32 cellular contexts compared by ENCODE assay signal in genomic region chr22:26122920-26123468, GRCh38. TPM values are rescaled to one million over a fixed set of nuclear protein-coding genes. Genes with fewer than 3 reads are reported as not detected.
DNase-seq lines count a peak whose midpoint lies in the region; ATAC-seq, FAIRE-seq and TF ChIP-seq lines count a peak whose summit lies in the region.
"Had no signal": no experiment of that assay in that cellular context is flagged by ENCODE, and none has a peak within 500 bp of the region (broad histone marks: within the 10 kb centered on the region; RNA-seq: fewer than 3 reads in every experiment).

No MANE protein-coding gene starts in this region.

- no peak for FAIRE-seq in kidney (lab: Jason Lieb, UNC)
- FAIRE-seq: endothelial cell of umbilical vein, TTC549 had no signal

- TF ChIP-seq CTCF in adrenal gland (IDR thresholded peaks at IDR 0.05) = no peak
- no peak for TF ChIP-seq CTCF in kidney (IDR thresholded peaks at IDR 0.05; ENCODE audit: borderline replicate concordance, extremely low read depth, insufficient read depth)

- no peak overlapping the region for H3K9ac ChIP-seq in kidney (ENCODE audit: low read length in 2 of 2)
- H3K9ac ChIP-seq: BLaER1 had no signal

- ATAC-seq in activated naive CD4-positive, alpha-beta T cell treated with anti-CD3 and anti-CD28 coated beads, Interleukin-2, amount 50 U/mL, for 72 hours = no peak
- ATAC-seq: activated CD4-positive, CD25-positive, alpha-beta regulatory T cell treated with anti-CD3 and anti-CD28 coated beads, Interleukin-2, amount 50 U/mL, for 24 hours; left lobe of liver; PC-3; right cardiac atrium; T-cell had no signal

- no peak overlapping the region for H3K27ac Mint-ChIP-seq in activated naive CD4-positive, alpha-beta T cell treated with anti-CD3 and anti-CD28 coated beads, Interleukin-2, amount 10 ng/mL, durations not matched to agents 7 days and 5 days
- H3K27ac Mint-ChIP-seq in activated naive CD4-positive, alpha-beta T cell treated with anti-CD3 and anti-CD28 coated beads, Interleukin-2, amount 50 U/mL, for 72 hours = no peak overlapping the region
- H3K27ac Mint-ChIP-seq in immature natural killer cell = peak overlapping the region in 1 of 6 donors; percentile 15
- H3K27ac Mint-ChIP-seq: activated CD4-positive, alpha-beta memory T cell treated with anti-CD3 and anti-CD28 coated beads, Interleukin-2, amount 10 ng/mL, durations not matched to agents 7 days and 5 days; brain; memory B cell; T-cell; type B pancreatic cell had no signal

- H3K27ac ChIP-seq in adrenal gland (no peak overlapping the region), kidney (ENCODE audit: low read depth in 2 of 2, low read length in 2 of 2) (no peak overlapping the region)
- H3K27ac ChIP-seq: BLaER1, HL-60 had no signal

- H3K27me3 ChIP-seq in adrenal gland = peaks cover 5% of the 10 kb centered on the region
- H3K27me3 ChIP-seq: BLaER1 had no signal

- H3K9me3 Mint-ChIP-seq in activated naive CD4-positive, alpha-beta T cell treated with anti-CD3 and anti-CD28 coated beads, Interleukin-2, amount 10 ng/mL, durations not matched to agents 7 days and 5 days = no peaks in the 10 kb centered on the region
- H3K9me3 Mint-ChIP-seq in activated naive CD4-positive, alpha-beta T cell treated with anti-CD3 and anti-CD28 coated beads, Interleukin-2, amount 50 U/mL, for 72 hours = no peaks in the 10 kb centered on the region
- no peaks in the 10 kb centered on the region for H3K9me3 Mint-ChIP-seq in immature natural killer cell
- H3K9me3 Mint-ChIP-seq: activated CD4-positive, alpha-beta memory T cell treated with anti-CD3 and anti-CD28 coated beads, Interleukin-2, amount 10 ng/mL, durations not matched to agents 7 days and 5 days; type B pancreatic cell had no signal

- H3K4me1 ChIP-seq in adrenal gland (replicated peaks in 1 of 2) (no peaks in the 10 kb centered on the region), kidney (ENCODE audit: control insufficient read depth in 1 of 2, insufficient read depth in 1 of 2, low read depth in 1 of 2, low read length in 2 of 2) (no peaks in the 10 kb centered on the region)
- H3K4me1 ChIP-seq: BLaER1 had no signal

- H3K9me3 ChIP-seq in adrenal gland (replicated peaks in 1 of 3) (no peaks in the 10 kb centered on the region), kidney (ENCODE audit: control insufficient read depth in 1 of 2, low read length in 2 of 2) (no peaks in the 10 kb centered on the region)
- H3K9me3 ChIP-seq: BLaER1 had no signal

- WGBS in adrenal gland, 4 donors = 81 to 87% (median 86%) methylated on average over 4 of the region's 4 CpGs

- no peaks in the 10 kb centered on the region for H3K36me3 Mint-ChIP-seq in activated naive CD4-positive, alpha-beta T cell treated with anti-CD3 and anti-CD28 coated beads, Interleukin-2, amount 10 ng/mL, durations not matched to agents 7 days and 5 days
- no peaks in the 10 kb centered on the region for H3K36me3 Mint-ChIP-seq in activated naive CD4-positive, alpha-beta T cell treated with anti-CD3 and anti-CD28 coated beads, Interleukin-2, amount 50 U/mL, for 72 hours
- H3K36me3 Mint-ChIP-seq in immature natural killer cell = no peaks in the 10 kb centered on the region
- H3K36me3 Mint-ChIP-seq: brain, memory B cell, T-cell, type B pancreatic cell had no signal

- H3K4me3 ChIP-seq in adrenal gland = no peak overlapping the region
- no peak overlapping the region for H3K4me3 ChIP-seq in kidney (ENCODE audit: low read length in 2 of 2)
- H3K4me3 ChIP-seq: BLaER1 had no signal

- H3K36me3 ChIP-seq in adrenal gland (replicated peaks in 1 of 2) = no peaks in the 10 kb centered on the region
- no peaks in the 10 kb centered on the region for H3K36me3 ChIP-seq in kidney (ENCODE audit: control insufficient read depth in 1 of 2, insufficient read depth in 2 of 2, low read length in 2 of 2)
- H3K36me3 ChIP-seq: BLaER1 had no signal

- no peak for TF ChIP-seq POLR2A in adrenal gland (IDR thresholded peaks at IDR 0.05)

- intact Hi-C loops in adrenal gland (cut with DNase I) = no loop called here
- intact Hi-C loops in kidney (cut with DNase I) = no loop called here

- H3K4me3 Mint-ChIP-seq in activated naive CD4-positive, alpha-beta T cell treated with anti-CD3 and anti-CD28 coated beads, Interleukin-2, amount 10 ng/mL, durations not matched to agents 7 days and 5 days = peak overlapping the region; percentile 40
- peak overlapping the region in 4 of 5 donors; percentile 19 to 58 (median 32) for H3K4me3 Mint-ChIP-seq in immature natural killer cell
- H3K4me3 Mint-ChIP-seq: activated CD4-positive, alpha-beta memory T cell treated with anti-CD3 and anti-CD28 coated beads, Interleukin-2, amount 10 ng/mL, durations not matched to agents 7 days and 5 days; brain; memory B cell; type B pancreatic cell had no signal

- H3K27me3 Mint-ChIP-seq in activated naive CD4-positive, alpha-beta T cell treated with anti-CD3 and anti-CD28 coated beads, Interleukin-2, amount 10 ng/mL, durations not matched to agents 7 days and 5 days = peaks cover 12% of the 10 kb centered on the region
- H3K27me3 Mint-ChIP-seq in immature natural killer cell (ENCODE audit: low read depth in 3 of 3) = peaks cover 2 to 13% (median 7%) of the 10 kb centered on the region in 3 donors

- no peak for DNase-seq in activated naive CD4-positive, alpha-beta T cell treated with anti-CD3 and anti-CD28 coated beads, Interleukin-2, amount 10 ng/mL, durations not matched to agents 7 days and 5 days
- no peak for DNase-seq in activated naive CD4-positive, alpha-beta T cell treated with anti-CD3 and anti-CD28 coated beads, Interleukin-2, amount 50 U/mL, for 72 hours (ENCODE audit: low spot score in 2 of 2)
- DNase-seq in M059J (ENCODE audit: low read depth) (peak; percentile 7), OCI-M1 (lab: John Stamatoyannopoulos, UW) (peak; percentile 69), immature natural killer cell (no peak), adrenal gland (no peak), kidney (no peak)
- DNase-seq in activated CD8-positive, alpha-beta memory T cell treated with anti-CD3 and anti-CD28 coated beads for 24 hours = no peak
- DNase-seq: activated CD4-positive, alpha-beta memory T cell treated with anti-CD3 and anti-CD28 coated beads, Interleukin-2, amount 10 ng/mL, durations not matched to agents 7 days and 5 days; activated gamma-delta T cell; activated T-cell treated with anti-CD3 and anti-CD28 coated beads, Interleukin-2, amount 50 U/mL, for 1 hour; DMS79 treated with DMSO at 0.1 percent for 48 hours; hypothalamus; NCI-H1048; NCI-H187; NCI-H2227 treated with DMSO at 0.1 percent for 48 hours; NCI-H69; PC-3; posterior cingulate gyrus; right cardiac atrium; SIG-M5; stimulated activated CD4-positive, alpha-beta T cell treated with anti-CD3 and anti-CD28 coated beads, Interleukin-2, amount 100 ng/mL, for 24 hours; T-cell had no signal

- CTCF ChIA-PET in activated naive CD4-positive, alpha-beta T cell treated with anti-CD3 and anti-CD28 coated beads, Interleukin-2, amount 10 ng/mL, durations not matched to agents 7 days and 5 days (lab: Charles Lee) = interaction anchor here (0.6 kb wide), 1 partner anchor 912 kb away, joined by 3 read pairs; no protein-coding TSS in a partner anchor

- H3K4me1 Mint-ChIP-seq in activated naive CD4-positive, alpha-beta T cell treated with anti-CD3 and anti-CD28 coated beads, Interleukin-2, amount 10 ng/mL, durations not matched to agents 7 days and 5 days = peaks cover 5% of the 10 kb centered on the region
- H3K4me1 Mint-ChIP-seq in immature natural killer cell = no peaks in the 10 kb centered on the region
- H3K4me1 Mint-ChIP-seq: activated CD4-positive, alpha-beta memory T cell treated with anti-CD3 and anti-CD28 coated beads, Interleukin-2, amount 10 ng/mL, durations not matched to agents 7 days and 5 days; memory B cell had no signal

RNA-seq across cellular contexts. Expression of gene SEZ6L, which starts 46.3 kb away (rescaled TPM):
- total RNA-seq in activated naive CD4-positive, alpha-beta T cell treated with anti-CD3 and anti-CD28 coated beads, Interleukin-2, amount 50 U/mL, for 72 hours = under 1 TPM in 1 of 2 donors, not detected in 1; 0.14 TPM
- not detected in 2 replicates for total RNA-seq in M059J (2014; rRNA removed; shearing (Covaris generic))
- polyA plus RNA-seq in immature natural killer cell (1 to 10 TPM in 1 of 3 donors, under 1 TPM in 1, not detected in 1; 0.20 to 1.7 TPM), adrenal gland (1 to 10 TPM; 2.7 to 9.8 (median 6.4) TPM), kidney (ENCODE audit: insufficient read depth, low read depth, low replicate concordance) (0.09 TPM)
- total RNA-seq in adrenal gland (10 to 100 TPM in 2 of 8 donors, 1 to 10 TPM in 1, under 1 TPM in 4, not detected in 1; 0.17 to 16.3 (median 0.80) TPM), kidney (0.19 TPM)
- total RNA-seq: activated CD4-positive, alpha-beta memory T cell treated with anti-CD3 and anti-CD28 coated beads, Interleukin-2, amount 10 ng/mL, durations not matched to agents 7 days and 5 days; endothelial cell of umbilical vein; PC-3; T-cell had no signal
- polyA plus RNA-seq: endothelial cell of umbilical vein had no signal

Comparison
In these comparisons a context has a peak if more than half of its experiments do, and no peak if none do; other contexts are left out.
1. DNase-seq: peak in M059J (single experiment) and OCI-M1 (single experiment); none in activated naive CD4-positive, alpha-beta T cell treated with anti-CD3 and anti-CD28 coated beads, Interleukin-2, amount 10 ng/mL, durations not matched to agents 7 days and 5 days (single experiment), activated naive CD4-positive, alpha-beta T cell treated with anti-CD3 and anti-CD28 coated beads, Interleukin-2, amount 50 U/mL, for 72 hours (0 of 2), immature natural killer cell (0 of 3), adrenal gland (0 of 7), activated CD8-positive, alpha-beta memory T cell treated with anti-CD3 and anti-CD28 coated beads for 24 hours (single experiment) and kidney (single experiment).